8 cellular contexts compared by ENCODE assay signal in the genomic region with DNA sequence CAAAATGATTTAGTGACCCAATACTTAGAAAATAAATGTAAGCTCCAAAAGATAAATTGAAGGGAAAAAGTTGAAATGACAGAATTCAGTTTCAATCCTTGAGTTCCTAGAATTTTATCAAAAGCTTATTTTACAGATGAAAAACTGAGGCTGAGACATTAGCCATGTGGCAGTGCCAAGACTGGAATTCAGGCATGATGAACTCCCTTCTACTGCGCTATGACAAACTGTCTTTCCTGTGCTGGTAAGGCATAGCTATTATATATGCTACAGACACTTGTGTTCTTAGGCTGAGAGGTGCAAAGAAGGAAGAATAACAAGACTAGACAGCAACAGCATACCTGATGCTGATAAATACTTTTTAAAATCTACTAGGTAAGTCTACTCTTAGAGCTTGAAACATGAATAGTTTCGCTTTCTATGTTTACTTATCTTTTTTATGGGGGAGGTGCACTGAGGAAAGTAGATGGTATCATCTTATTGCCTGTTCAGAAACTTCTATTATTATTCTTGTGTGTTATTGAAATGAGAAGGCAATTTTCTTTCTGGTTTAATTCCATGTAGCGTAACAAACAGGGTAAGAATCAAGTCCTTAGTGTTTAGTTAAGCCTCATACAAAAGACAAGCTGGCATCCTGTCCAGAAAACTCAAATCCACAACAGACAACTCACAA. TPM values are rescaled to one million over a fixed set of nuclear protein-coding genes. Genes with fewer than 3 reads are reported as not detected.
DNase-seq lines count a peak whose midpoint lies in the region; ATAC-seq, FAIRE-seq and TF ChIP-seq lines count a peak whose summit lies in the region.

No MANE protein-coding gene starts in this region.

- H3K4me3 ChIP-seq in astrocyte (ENCODE audit: insufficient read depth, low read depth, low read length) (peak overlapping the region; percentile 84), mesendoderm (ENCODE audit: low read length) (no peak overlapping the region)

- no peak overlapping the region for H4K8ac ChIP-seq in mesendoderm (ENCODE audit: low read depth, low read length)

- H3K9ac ChIP-seq in astrocyte (ENCODE audit: low read length) (peak overlapping the region; percentile 97), mesendoderm (ENCODE audit: low read length) (peak overlapping the region; percentile 98)

- peaks cover 17% of the 10 kb centered on the region for H3K4me1 ChIP-seq in astrocyte (ENCODE audit: insufficient read depth, low read length)
- H3K4me1 ChIP-seq in mesendoderm (ENCODE audit: control insufficient read depth, low read depth, low read length), result no peaks in the 10 kb centered on the region

- H3K27me3 ChIP-seq in astrocyte (ENCODE audit: insufficient read depth, low read length), result no peaks in the 10 kb centered on the region
- no peaks in the 10 kb centered on the region for H3K27me3 ChIP-seq in mesendoderm (ENCODE audit: insufficient read depth, low read length, poor library complexity)

- no peak overlapping the region for H2BK120ac ChIP-seq in mesendoderm (ENCODE audit: low read depth, low read length)

- H3K36me3 Mint-ChIP-seq in activated T-cell treated with anti-CD3 and anti-CD28 coated beads, Interleukin-2, amount 50 U/mL, for 4 hours (ENCODE audit: insufficient read depth), result peaks cover 11% of the 10 kb centered on the region
- no peaks in the 10 kb centered on the region for H3K36me3 Mint-ChIP-seq in astrocyte (ENCODE audit: low read depth, unreplicated experiment)

- H2BK5ac ChIP-seq in mesendoderm (ENCODE audit: low read length), result no peak overlapping the region

- H4K20me1 ChIP-seq in astrocyte (ENCODE audit: insufficient read depth, low read length), result peaks cover 26% of the 10 kb centered on the region

- no peak overlapping the region for H4K5ac ChIP-seq in mesendoderm (ENCODE audit: low read length)

- no peak overlapping the region for H3K23ac ChIP-seq in mesendoderm (ENCODE audit: low read length)

- no peaks in the 10 kb centered on the region for H3K9me3 ChIP-seq in astrocyte (ENCODE audit: insufficient read depth, low read depth, low read length)

- no peak overlapping the region for H3K18ac ChIP-seq in mesendoderm (ENCODE audit: low read length)

- peaks cover 3% of the 10 kb centered on the region for H3K27me3 Mint-ChIP-seq in activated T-cell treated with anti-CD3 and anti-CD28 coated beads, Interleukin-2, amount 50 U/mL, for 4 hours (ENCODE audit: low read depth)
- H3K27me3 Mint-ChIP-seq in astrocyte (ENCODE audit: low read depth, unreplicated experiment), result no peaks in the 10 kb centered on the region

- H3K4me1 Mint-ChIP-seq in activated T-cell treated with anti-CD3 and anti-CD28 coated beads, Interleukin-2, amount 50 U/mL, for 4 hours (ENCODE audit: low read depth), result peaks cover 47% of the 10 kb centered on the region
- peaks cover 25% of the 10 kb centered on the region for H3K4me1 Mint-ChIP-seq in astrocyte (ENCODE audit: low read depth, unreplicated experiment)

- DNase-seq in activated T-cell treated with anti-CD3 and anti-CD28 coated beads, Interleukin-2, amount 50 U/mL, for 4 hours, result no peak
- DNase-seq in activated T-cell treated with anti-CD3 and anti-CD28 coated beads, Interleukin-2, amount 50 U/mL, for 1 hour, result no peak
- DNase-seq in astrocyte (ENCODE audit: low read depth) (no peak), mesendoderm (no peak), HEK293T (ENCODE audit: extremely low spot score) (no peak), iPS-NIHi7 (ENCODE audit: extremely low spot score) (no peak), NCI-H146 (lab: John Stamatoyannopoulos, UW) (no peak)

- H2BK15ac ChIP-seq in mesendoderm (replicated peaks; ENCODE audit: low read depth), result no peak overlapping the region

- peaks cover 5% of the 10 kb centered on the region for H3K9me3 Mint-ChIP-seq in activated T-cell treated with anti-CD3 and anti-CD28 coated beads, Interleukin-2, amount 50 U/mL, for 4 hours
- no peaks in the 10 kb centered on the region for H3K9me3 Mint-ChIP-seq in astrocyte (ENCODE audit: unreplicated experiment)

- H3K27ac Mint-ChIP-seq in astrocyte (ENCODE audit: unreplicated experiment), result no peak overlapping the region

- FAIRE-seq in astrocyte (lab: Jason Lieb, UNC), result no peak

- H3K56ac ChIP-seq in mesendoderm (ENCODE audit: low read length), result no peak overlapping the region

- H3K4me2 ChIP-seq in astrocyte (ENCODE audit: low read length) (peak overlapping the region; percentile 84), mesendoderm (ENCODE audit: low read length) (no peak overlapping the region)

- H2AK5ac ChIP-seq in mesendoderm (ENCODE audit: low read length), result no peak overlapping the region

- TF ChIP-seq CTCF in astrocyte (IDR thresholded peaks at IDR 0.05; ENCODE audit: insufficient read depth, low read depth, low read length), result no peak

- peak; percentile 10 to 19 for ATAC-seq in activated T-cell treated with anti-CD3 and anti-CD28 coated beads, Interleukin-2, amount 50 U/mL, for 4 hours
- ATAC-seq in HG03439 (IDR thresholded peaks at IDR 0.05; ENCODE audit: unreplicated experiment), result peak; percentile 25

- H3K36me3 ChIP-seq in astrocyte (ENCODE audit: insufficient read depth, low read length), result no peaks in the 10 kb centered on the region
- H3K36me3 ChIP-seq in mesendoderm (ENCODE audit: control insufficient read depth, insufficient read depth, low read length), result no peaks in the 10 kb centered on the region

- peak overlapping the region; percentile 93 for H3K4me3 Mint-ChIP-seq in activated T-cell treated with anti-CD3 and anti-CD28 coated beads, Interleukin-2, amount 50 U/mL, for 4 hours
- H3K4me3 Mint-ChIP-seq in astrocyte (ENCODE audit: unreplicated experiment), result peak overlapping the region; percentile 96

- H2AFZ ChIP-seq in astrocyte (ENCODE audit: low read depth, low read length), result no peak overlapping the region

- CTCF ChIA-PET in HEK293T (lab: Yijun Ruan, JAX), result no interaction called here

- peaks cover 8% of the 10 kb centered on the region for H3K79me1 ChIP-seq in mesendoderm (ENCODE audit: low read length)

- POLR2A ChIA-PET in HEK293T (lab: Yijun Ruan, JAX), result interaction anchor here (0.6 to 1.8 kb wide), 4 partner anchors 14 to 547 kb away, joined by 4 to 5 read pairs (median 4); partner anchors contain the start of genes RHOB and WDR35

- no peak overlapping the region for H3K4ac ChIP-seq in mesendoderm (ENCODE audit: low read depth, low read length)

- no CpG with 5 or more reads among the region's 3 CpGs for WGBS in mesendoderm (ENCODE audit: extremely low coverage, insufficient coverage, low lambda C conversion rate)

- H3K79me2 ChIP-seq in astrocyte (ENCODE audit: insufficient read depth, low read length) (peaks cover 54% of the 10 kb centered on the region), mesendoderm (ENCODE audit: control insufficient read depth, insufficient read depth, low read length) (peaks cover 7% of the 10 kb centered on the region)

- H3K27ac ChIP-seq in astrocyte (ENCODE audit: low read depth, low read length) (no peak overlapping the region), mesendoderm (ENCODE audit: low read depth, low read length) (no peak overlapping the region)

TF ChIP-seq in HEK293T, 16 proteins besides CTCF, POLR2A, EP300 and RAD21:
- TF ChIP-seq SP1 (IDR thresholded peaks at IDR 0.05), result no peak
- TF ChIP-seq, protein P1, sequence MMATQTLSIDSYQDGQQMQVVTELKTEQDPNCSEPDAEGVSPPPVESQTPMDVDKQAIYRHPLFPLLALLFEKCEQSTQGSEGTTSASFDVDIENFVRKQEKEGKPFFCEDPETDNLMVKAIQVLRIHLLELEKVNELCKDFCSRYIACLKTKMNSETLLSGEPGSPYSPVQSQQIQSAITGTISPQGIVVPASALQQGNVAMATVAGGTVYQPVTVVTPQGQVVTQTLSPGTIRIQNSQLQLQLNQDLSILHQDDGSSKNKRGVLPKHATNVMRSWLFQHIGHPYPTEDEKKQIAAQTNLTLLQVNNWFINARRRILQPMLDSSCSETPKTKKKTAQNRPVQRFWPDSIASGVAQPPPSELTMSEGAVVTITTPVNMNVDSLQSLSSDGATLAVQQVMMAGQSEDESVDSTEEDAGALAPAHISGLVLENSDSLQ (IDR thresholded peaks at IDR 0.05), result no peak

RNA-seq across cellular contexts. Expression of gene TTC32, which starts 1.8 kb away (rescaled TPM):
- total RNA-seq in activated T-cell treated with anti-CD3 and anti-CD28 coated beads, Interleukin-2, amount 50 U/mL, for 4 hours, result 1 to 10 TPM; 9.2 to 9.3 (median 9.3) TPM
- 3.9 and 4.2 TPM in 2 replicates for total RNA-seq in astrocyte
- polyA plus RNA-seq in mesendoderm (2013, experiment 1 of 2), result 9.4 TPM
- 11.5 TPM for polyA plus RNA-seq in mesendoderm (2013, experiment 2 of 2)
